Comparison of ENCODE assay signal across 8 cellular contexts in genomic region chr5:172833372-172833690, GRCh38. TPM values are rescaled to one million over a fixed set of nuclear protein-coding genes. Genes with fewer than 3 reads are reported as not detected.
DNase-seq lines count a peak whose midpoint lies in the region; ATAC-seq and TF ChIP-seq lines count a peak whose summit lies in the region.

No MANE protein-coding gene starts in this region.

- peaks cover 3% of the 10 kb centered on the region for H3K36me3 Mint-ChIP-seq in endodermal cell (ENCODE audit: low read depth)
- no peaks in the 10 kb centered on the region for H3K36me3 Mint-ChIP-seq in neural progenitor cell

- H3K4me2 ChIP-seq in OCI-LY3 (ENCODE audit: low read length) (peak overlapping the region; percentile 90), neural progenitor cell (peak overlapping the region; percentile 88)

- H3K4me3 ChIP-seq in OCI-LY3 (ENCODE audit: low read length), result peak overlapping the region; percentile 99
- H3K4me3 ChIP-seq in endodermal cell (ENCODE audit: low read length), result peak overlapping the region; percentile 25
- peak overlapping the region; percentile 75 for H3K4me3 ChIP-seq in neural progenitor cell

- no peaks in the 10 kb centered on the region for H3K9me3 ChIP-seq in OCI-LY3 (ENCODE audit: insufficient read depth, low read length)
- no peaks in the 10 kb centered on the region for H3K9me3 ChIP-seq in endodermal cell (ENCODE audit: control insufficient read depth, low read length)
- H3K9me3 ChIP-seq in neural progenitor cell (ENCODE audit: low read depth), result no peaks in the 10 kb centered on the region

- H3K4me1 ChIP-seq in OCI-LY3 (ENCODE audit: low read length) (peaks cover 33% of the 10 kb centered on the region), endodermal cell (ENCODE audit: control insufficient read depth, insufficient read depth, low read length) (peaks cover 29% of the 10 kb centered on the region), neural progenitor cell (peaks cover 6% of the 10 kb centered on the region)

- H3F3A ChIP-seq in neural progenitor cell (ENCODE audit: low read depth), result peaks cover 7% of the 10 kb centered on the region

- TF ChIP-seq CTCF in C4-2B (conservative IDR thresholded peaks at IDR 0.05) (no peak), OCI-LY3 (IDR thresholded peaks at IDR 0.05; ENCODE audit: low read depth, low read length) (no peak), endodermal cell (conservative IDR thresholded peaks at IDR 0.05) (no peak), neural progenitor cell (IDR thresholded peaks at IDR 0.05) (no peak)

- H3K27me3 ChIP-seq in OCI-LY3 (ENCODE audit: low read depth, low read length), result no peaks in the 10 kb centered on the region
- H3K27me3 ChIP-seq in endodermal cell (ENCODE audit: control insufficient read depth, insufficient read depth, low read length, poor library complexity, severe bottlenecking), result no peaks in the 10 kb centered on the region
- no peaks in the 10 kb centered on the region for H3K27me3 ChIP-seq in neural progenitor cell

- H3K9ac ChIP-seq in OCI-LY3 (ENCODE audit: low read length) (peak overlapping the region; percentile 92), endodermal cell (ENCODE audit: extremely low read depth, low read length, poor library complexity, severe bottlenecking) (peak overlapping the region; percentile 60), neural progenitor cell (no peak overlapping the region)

- DNase-seq in endodermal cell, result no peak
- no peak for DNase-seq in neural progenitor cell (ENCODE audit: low spot score)
- DNase-seq in stimulated activated CD4-positive, alpha-beta T cell treated with anti-CD3 and anti-CD28 coated beads, Interleukin-15, amount 100 ng/mL, for 24 hours, result no peak
- DNase-seq in NCI-H2227 (lab: John Stamatoyannopoulos, UW; ENCODE audit: unreplicated experiment), result no peak

- H4K20me1 ChIP-seq in OCI-LY3 (ENCODE audit: insufficient read depth, low read length) (peaks cover 7% of the 10 kb centered on the region; the same call in 1 of the 2 replicates), neural progenitor cell (ENCODE audit: low read depth) (peaks cover 37% of the 10 kb centered on the region)

- H2AFZ ChIP-seq in OCI-LY3 (ENCODE audit: low read depth, low read length) (no peak overlapping the region), neural progenitor cell (replicated peaks) (no peak overlapping the region)

- H3K27ac ChIP-seq in C4-2B, result peak overlapping the region; percentile 95
- H3K27ac ChIP-seq in OCI-LY3 (ENCODE audit: low read length), result peak overlapping the region; percentile 70
- no peak overlapping the region for H3K27ac ChIP-seq in endodermal cell (ENCODE audit: low read depth, low read length)
- no peak overlapping the region for H3K27ac ChIP-seq in neural progenitor cell

- peak overlapping the region; percentile 79 for H3K27ac Mint-ChIP-seq in endodermal cell
- H3K27ac Mint-ChIP-seq in neural progenitor cell, result no peak overlapping the region

- peaks cover 3% of the 10 kb centered on the region for H3K36me3 ChIP-seq in OCI-LY3 (replicated peaks; ENCODE audit: low read depth, low read length)
- peaks cover 12% of the 10 kb centered on the region for H3K36me3 ChIP-seq in endodermal cell (ENCODE audit: control insufficient read depth, insufficient read depth, low read length)
- no peaks in the 10 kb centered on the region for H3K36me3 ChIP-seq in neural progenitor cell

- H3K27me3 Mint-ChIP-seq in endodermal cell (ENCODE audit: insufficient read depth), result no peaks in the 10 kb centered on the region
- peaks cover 5% of the 10 kb centered on the region for H3K27me3 Mint-ChIP-seq in neural progenitor cell (ENCODE audit: insufficient read depth, low read depth)

- WGBS in endodermal cell (ENCODE audit: insufficient coverage in 1 of 2, insufficient read length in 1 of 2), 2 experiments, result 59 to 82% methylated on average over 4 to 6 of the region's 6 CpGs

- H3K79me2 ChIP-seq in OCI-LY3 (ENCODE audit: low read length), result peaks cover 33% of the 10 kb centered on the region
- peaks cover 36% of the 10 kb centered on the region for H3K79me2 ChIP-seq in neural progenitor cell (ENCODE audit: low read depth)

- H3K9me3 Mint-ChIP-seq in endodermal cell, result no peaks in the 10 kb centered on the region
- no peaks in the 10 kb centered on the region for H3K9me3 Mint-ChIP-seq in neural progenitor cell

- no peak for ATAC-seq in GM21528 (IDR thresholded peaks at IDR 0.05; ENCODE audit: low FRiP score, unreplicated experiment)
- no peak for ATAC-seq in HG03280 (IDR thresholded peaks at IDR 0.05; ENCODE audit: unreplicated experiment)

- peak overlapping the region; percentile 77 for H3K4me3 Mint-ChIP-seq in endodermal cell
- H3K4me3 Mint-ChIP-seq in neural progenitor cell, result peak overlapping the region; percentile 91

- H3K4me1 Mint-ChIP-seq in endodermal cell, result peaks cover 38% of the 10 kb centered on the region
- peaks cover 52% of the 10 kb centered on the region for H3K4me1 Mint-ChIP-seq in neural progenitor cell

RNA-seq across cellular contexts. Expression of gene ERGIC1, which starts 0.7 kb away (rescaled TPM):
- 10 to 100 TPM; 81.9 to 94.8 TPM for total RNA-seq in endodermal cell
- 79.3 TPM for polyA plus RNA-seq in endodermal cell (2013, experiment 1 of 2)
- polyA plus RNA-seq in endodermal cell (2013, experiment 2 of 2), result 73.2 TPM
- total RNA-seq in neural progenitor cell (ENCODE audit: low replicate concordance), result 28.7 and 50.8 TPM in 2 replicates

Comparison
In these comparisons a context has a peak if more than half of its experiments do, and no peak if none do; other contexts are left out.
1. H3K27ac ChIP-seq: peak in C4-2B (single experiment) and OCI-LY3 (single experiment); none in endodermal cell (single experiment) and neural progenitor cell (single experiment).
2. H3K4me3 ChIP-seq: peak in every context shown above with its lines; median percentile 99 in OCI-LY3; 75 in neural progenitor cell; 25 in endodermal cell.